Comparison of ENCODE assay signal across 10 cellular contexts in genomic region chr5:126884269-126884819, GRCh38.
DNase-seq lines count a peak whose midpoint lies in the region; ATAC-seq and TF ChIP-seq lines count a peak whose summit lies in the region.
"Had no signal": no experiment of that assay in that cellular context is flagged by ENCODE, and none has a peak within 500 bp of the region (broad histone marks: within the 10 kb centered on the region; RNA-seq: fewer than 3 reads in every experiment).

No MANE protein-coding gene starts in this region.

- TF ChIP-seq RAD21 in SK-N-SH (IDR thresholded peaks at IDR 0.05; ENCODE audit: low read length), result no peak

- intact Hi-C loops in esophagus squamous epithelium (cut with DNase I), result no loop called here

- TF ChIP-seq POLR2A in esophagus squamous epithelium (IDR thresholded peaks at IDR 0.05), result no peak

- TF ChIP-seq CTCF in SK-N-SH (IDR thresholded peaks at IDR 0.05) (no peak), fibroblast of mammary gland (conservative IDR thresholded peaks at IDR 0.05; ENCODE audit: control insufficient read depth, insufficient read depth, low read depth, low read length) (no peak), esophagus squamous epithelium (IDR thresholded peaks at IDR 0.05) (no peak)

- H3K27ac ChIP-seq in SK-N-SH (ENCODE audit: low read depth in 2 of 2, low read length in 1 of 2) (peak overlapping the region in 1 of 2 experiments; percentile 42; a peak in 2 of 4 replicates), esophagus squamous epithelium (no peak overlapping the region)

- DNase-seq in GOT3 (lab: John Stamatoyannopoulos, UW), result peak; percentile 11
- no peak for DNase-seq in SK-N-SH
- DNase-seq in fibroblast of mammary gland (ENCODE audit: low read depth), result peak; percentile 97
- DNase-seq in skeletal muscle cell (ENCODE audit: low read depth), result peak; percentile 94
- no peak for DNase-seq in Ammon's horn (ENCODE audit: low spot score)
- no peak for DNase-seq in mucosa of gallbladder (ENCODE audit: low spot score)
- DNase-seq in esophagus squamous epithelium (lab: John Stamatoyannopoulos, UW), result no peak
- DNase-seq: NCI-H774, nephron progenitor cell had no signal

- H3K79me2 ChIP-seq in SK-N-SH (ENCODE audit: insufficient read depth), result no peaks in the 10 kb centered on the region

- no peak for ATAC-seq in GM19455 (IDR thresholded peaks at IDR 0.05; ENCODE audit: unreplicated experiment)

- H3K27me3 ChIP-seq in SK-N-SH (ENCODE audit: insufficient read depth), result no peaks in the 10 kb centered on the region
- no peaks in the 10 kb centered on the region for H3K27me3 ChIP-seq in esophagus squamous epithelium

- H3K4me3 ChIP-seq in SK-N-SH (ENCODE audit: low read depth in 2 of 2, low read length in 1 of 2) (no peak overlapping the region), fibroblast of mammary gland (ENCODE audit: control insufficient read depth, low read depth, low read length) (no peak overlapping the region), skeletal muscle cell (ENCODE audit: low read depth, low read length) (no peak overlapping the region), esophagus squamous epithelium (no peak overlapping the region)

- POLR2A ChIA-PET in SK-N-SH (lab: Yijun Ruan, JAX), result no interaction called here

- H3K9me2 ChIP-seq in SK-N-SH, result no peaks in the 10 kb centered on the region

- peak; percentile 55 to 83 for TF ChIP-seq EP300 in SK-N-SH (IDR thresholded peaks at IDR 0.05; ENCODE audit: borderline replicate concordance in 1 of 2, low read depth in 1 of 2, low read length in 1 of 2)

- no peak overlapping the region for H2AFZ ChIP-seq in SK-N-SH (ENCODE audit: low read depth)

- H3K36me3 ChIP-seq in SK-N-SH (replicated peaks in 1 of 2; ENCODE audit: control insufficient read depth in 1 of 2, insufficient read depth in 2 of 2, low read length in 1 of 2) (no peaks in the 10 kb centered on the region), esophagus squamous epithelium (no peaks in the 10 kb centered on the region)

- H3K9ac ChIP-seq in SK-N-SH, result no peak overlapping the region

- H3K9me3 ChIP-seq in SK-N-SH (no peaks in the 10 kb centered on the region), esophagus squamous epithelium (no peaks in the 10 kb centered on the region)

- CTCF ChIA-PET in SK-N-SH (lab: Yijun Ruan, JAX), result no interaction called here

- H3K4me2 ChIP-seq in SK-N-SH, result peak overlapping the region; percentile 35

- 32% methylated on average over 5 of the region's 5 CpGs for WGBS in SK-N-SH (ENCODE audit: low lambda C conversion rate)
- WGBS in esophagus squamous epithelium, 2 donors, result 34 to 43% methylated on average over 5 of the region's 5 CpGs

- H3F3A ChIP-seq in SK-N-SH (replicated peaks; ENCODE audit: insufficient read depth), result peaks cover 9% of the 10 kb centered on the region

- H3K4me1 ChIP-seq in SK-N-SH (ENCODE audit: control insufficient read depth in 1 of 2, insufficient read depth in 2 of 2, low read depth in 1 of 2, low read length in 1 of 2) (peaks cover 3% of the 10 kb centered on the region in 2 experiments; a peak in 2 of 4 replicates), esophagus squamous epithelium (no peaks in the 10 kb centered on the region)

- H4K20me1 ChIP-seq in SK-N-SH (ENCODE audit: insufficient read depth), result no peaks in the 10 kb centered on the region

TF ChIP-seq in SK-N-SH, 30 proteins besides CTCF, POLR2A, EP300 and RAD21 (continues in another document):
- TF ChIP-seq YY1 (IDR thresholded peaks at IDR 0.05; ENCODE audit: low read depth), result no peak
- peak; percentile 95 for TF ChIP-seq NFIC (IDR thresholded peaks at IDR 0.05; ENCODE audit: borderline replicate concordance)
- TF ChIP-seq RFX5 (IDR thresholded peaks at IDR 0.05; ENCODE audit: low read length), result no peak
- no peak for TF ChIP-seq GATA2 (CRISPR knock-in tag; IDR thresholded peaks at IDR 0.05)
- peak; percentile 58; the same call in 1 of the 2 replicates for TF ChIP-seq MEF2A (IDR thresholded peaks at IDR 0.05; ENCODE audit: borderline replicate concordance, low read depth)
- TF ChIP-seq TEAD4 (IDR thresholded peaks at IDR 0.05; ENCODE audit: borderline replicate concordance, insufficient read depth), result peak; percentile 84
- no peak for TF ChIP-seq USF2 (IDR thresholded peaks at IDR 0.05; ENCODE audit: borderline replicate concordance, low read depth, low read length)
- TF ChIP-seq MAX (IDR thresholded peaks at IDR 0.05; ENCODE audit: low read depth), result peak; percentile 57
- no peak for TF ChIP-seq SIN3A (IDR thresholded peaks at IDR 0.05; ENCODE audit: borderline replicate concordance, low read depth, low read length)
- TF ChIP-seq REST (IDR thresholded peaks at IDR 0.05; ENCODE audit: low read depth, low read length), result no peak
- peak; percentile 85 for TF ChIP-seq PBX3 (IDR thresholded peaks at IDR 0.05)
- TF ChIP-seq RXRA (IDR thresholded peaks at IDR 0.05; ENCODE audit: borderline replicate concordance, low read depth), result peak; percentile 87
- TF ChIP-seq FOXJ3 (CRISPR knock-in tag; IDR thresholded peaks at IDR 0.05), result no peak
- no peak for TF ChIP-seq USF1 (IDR thresholded peaks at IDR 0.05; ENCODE audit: borderline replicate concordance, low read depth)
- TF ChIP-seq RCOR1 (IDR thresholded peaks at IDR 0.05; ENCODE audit: low read length), result no peak
- TF ChIP-seq CHD2 (IDR thresholded peaks at IDR 0.05; ENCODE audit: low read length, partially characterized antibody), result no peak
- no peak for TF ChIP-seq IRF3 (IDR thresholded peaks at IDR 0.05; ENCODE audit: low read depth, low read length)
- peak; percentile 84; the same call in 1 of the 2 replicates for TF ChIP-seq FOXM1 (IDR thresholded peaks at IDR 0.05; ENCODE audit: low read depth)
- no peak for TF ChIP-seq MXI1 (IDR thresholded peaks at IDR 0.05; ENCODE audit: low read depth, low read length)
- peak; percentile 93 for TF ChIP-seq TCF12 (IDR thresholded peaks at IDR 0.05)
- no peak for TF ChIP-seq NRF1 (IDR thresholded peaks at IDR 0.05; ENCODE audit: low read depth, low read length)

Comparison
In these comparisons a context has a peak if more than half of its experiments do, and no peak if none do; other contexts are left out.
1. DNase-seq: peak in GOT3 (single experiment), fibroblast of mammary gland (single experiment) and skeletal muscle cell (single experiment); none in SK-N-SH (single experiment), Ammon's horn (single experiment), mucosa of gallbladder (single experiment) and esophagus squamous epithelium (single experiment).